ENCODE assay signal across 11 cellular contexts in the genomic region with DNA sequence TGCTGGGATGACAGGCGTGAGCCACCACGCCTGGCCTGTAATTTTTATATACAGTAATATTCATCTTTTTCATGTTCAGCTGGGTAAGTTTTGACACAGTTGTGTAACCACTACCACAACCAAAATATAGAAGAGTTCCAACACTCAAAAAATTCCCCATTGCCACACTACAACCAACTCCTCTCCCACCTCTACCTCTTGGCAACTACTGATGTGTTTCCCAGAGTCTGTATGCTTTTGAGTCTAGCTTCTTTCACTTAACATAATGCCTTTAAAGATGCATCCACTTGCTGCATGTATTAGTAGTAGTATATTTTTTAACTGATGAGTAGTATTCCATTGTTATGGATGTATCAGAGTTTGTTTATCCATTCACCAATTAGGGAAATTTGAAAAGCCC.
DNase-seq lines count a peak whose midpoint lies in the region; ATAC-seq lines count a peak whose summit lies in the region.
"Had no signal": no experiment of that assay in that cellular context is flagged by ENCODE, and none has a peak within 500 bp of the region (broad histone marks: within the 10 kb centered on the region; RNA-seq: fewer than 3 reads in every experiment).

No MANE protein-coding gene starts in this region.

- no peaks in the 10 kb centered on the region for H3K9me3 Mint-ChIP-seq in activated CD4-positive, alpha-beta memory T cell treated with anti-CD3 and anti-CD28 coated beads, Interleukin-2, amount 10 ng/mL, durations not matched to agents 7 days and 5 days

- no peak for DNase-seq in activated CD4-positive, alpha-beta memory T cell treated with anti-CD3 and anti-CD28 coated beads, Interleukin-2, amount 10 ng/mL, durations not matched to agents 7 days and 5 days
- DNase-seq in foreskin melanocyte (no peak), NOMO-1 treated with DMSO at 0.1 percent for 48 hours (lab: John Stamatoyannopoulos, UW; ENCODE audit: unreplicated experiment) (no peak), NCI-H1092 treated with DMSO at 0.1 percent for 48 hours (lab: John Stamatoyannopoulos, UW) (no peak), left lobe of liver (ENCODE audit: low spot score) (no peak)
- DNase-seq: mammary epithelial cell, NCI-H2171 treated with DMSO at 0.1 percent for 48 hours, spleen had no signal

- POLR2A ChIA-PET in activated CD4-positive, alpha-beta memory T cell treated with anti-CD3 and anti-CD28 coated beads, Interleukin-2, amount 10 ng/mL, durations not matched to agents 7 days and 5 days (lab: Charles Lee): interaction anchor here (0.5 to 4.2 kb wide), 11 partner anchors 9 to 459 kb away, joined by 3 to 31 read pairs (median 4); partner anchors contain the start of gene KMT2E

- ATAC-seq in GM18499 (IDR thresholded peaks at IDR 0.05; ENCODE audit: insufficient read depth, unreplicated experiment): peak; percentile 22
- peak; percentile 25 for ATAC-seq in GM19438 (IDR thresholded peaks at IDR 0.05; ENCODE audit: low read depth, unreplicated experiment)
- peak; percentile 20 for ATAC-seq in HG03025 (IDR thresholded peaks at IDR 0.05; ENCODE audit: low FRiP score, unreplicated experiment)
- no peak for ATAC-seq in left lobe of liver

- peaks cover 16% of the 10 kb centered on the region for H3K36me3 Mint-ChIP-seq in activated CD4-positive, alpha-beta memory T cell treated with anti-CD3 and anti-CD28 coated beads, Interleukin-2, amount 10 ng/mL, durations not matched to agents 7 days and 5 days (ENCODE audit: low read depth)

- peak overlapping the region; percentile 16 for H3K4me3 Mint-ChIP-seq in activated CD4-positive, alpha-beta memory T cell treated with anti-CD3 and anti-CD28 coated beads, Interleukin-2, amount 10 ng/mL, durations not matched to agents 7 days and 5 days

- H3K27me3 Mint-ChIP-seq in activated CD4-positive, alpha-beta memory T cell treated with anti-CD3 and anti-CD28 coated beads, Interleukin-2, amount 10 ng/mL, durations not matched to agents 7 days and 5 days: no peaks in the 10 kb centered on the region

- peak overlapping the region; percentile 76 for H3K27ac Mint-ChIP-seq in activated CD4-positive, alpha-beta memory T cell treated with anti-CD3 and anti-CD28 coated beads, Interleukin-2, amount 10 ng/mL, durations not matched to agents 7 days and 5 days

- H3K4me1 Mint-ChIP-seq in activated CD4-positive, alpha-beta memory T cell treated with anti-CD3 and anti-CD28 coated beads, Interleukin-2, amount 10 ng/mL, durations not matched to agents 7 days and 5 days: peaks cover 62% of the 10 kb centered on the region

- CTCF ChIA-PET in activated CD4-positive, alpha-beta memory T cell treated with anti-CD3 and anti-CD28 coated beads, Interleukin-2, amount 10 ng/mL, durations not matched to agents 7 days and 5 days (lab: Charles Lee): interaction anchor here (1.0 to 1.3 kb wide), 2 partner anchors 9 to 30 kb away, joined by 4 to 5 read pairs; no protein-coding TSS in a partner anchor
